Comparison of ENCODE assay signal across 10 cellular contexts in genomic region chr1:154514066-154514553, GRCh38. TPM values are rescaled to one million over a fixed set of nuclear protein-coding genes. Genes with fewer than 3 reads are reported as not detected.
"Had no signal": no experiment of that assay in that cellular context is flagged by ENCODE, and none has a peak within 500 bp of the region (broad histone marks: within the 10 kb centered on the region; RNA-seq: fewer than 3 reads in every experiment).

No MANE protein-coding gene starts in this region.

- H2AFZ ChIP-seq: GM23248 had no signal

- H3K4me3 ChIP-seq: GM23248, HAP-1 had no signal

- H3K36me3 ChIP-seq: HAP-1 had no signal

- H3K27ac ChIP-seq: GM23248, KMS-11 had no signal

- H3K9ac ChIP-seq: GM23248, KMS-11 had no signal

- H3K4me1 ChIP-seq: HAP-1 had no signal

- ATAC-seq: HCT116 had no signal

- DNase-seq: GM23248, GOT3, H7, IMR-90, KBM-7 had no signal

- H3K9me3 ChIP-seq: HAP-1 had no signal

- H3K4me2 ChIP-seq: KMS-11 had no signal

RNA-seq across cellular contexts. Expression of gene SHE, which starts 11.9 kb away (rescaled TPM):
- total RNA-seq: GM23248, H4, HT-29, IMR-90 had no signal
- polyA plus RNA-seq: IMR-90 had no signal

RNA-seq across cellular contexts. Expression of gene TDRD10, which starts 12.1 kb away (rescaled TPM):
- total RNA-seq: GM23248, H4, HT-29, IMR-90 had no signal
- polyA plus RNA-seq: GM23248, IMR-90 had no signal

RNA-seq across cellular contexts. Expression of gene CHRNB2, which starts 53.5 kb away (rescaled TPM):
- total RNA-seq: GM23248, H4, HT-29 had no signal
- polyA plus RNA-seq: GM23248 had no signal
